ENCODE assay signal across 30 cellular contexts in the genomic region with DNA sequence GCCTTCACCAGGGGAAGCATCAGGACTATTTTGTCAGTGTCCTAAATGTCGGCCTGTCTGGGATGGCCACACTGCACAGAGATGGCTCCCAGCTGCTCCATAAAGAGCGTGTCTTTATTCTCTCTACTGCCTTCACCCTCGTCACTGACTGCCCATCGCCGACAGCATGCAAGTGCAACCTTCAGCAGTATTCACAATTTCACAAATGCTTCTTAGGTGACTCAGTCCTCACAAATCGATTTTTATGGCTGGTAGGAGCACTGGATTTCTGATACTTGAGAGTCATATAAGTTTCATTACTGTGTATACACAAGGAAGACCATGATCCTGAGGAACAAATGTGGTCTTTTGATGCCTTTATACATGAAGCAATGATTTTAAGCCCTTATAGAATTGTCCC. TPM values are rescaled to one million over a fixed set of nuclear protein-coding genes. Genes with fewer than 3 reads are reported as not detected.
"Had no signal": no experiment of that assay in that cellular context is flagged by ENCODE, and none has a peak within 500 bp of the region (broad histone marks: within the 10 kb centered on the region; RNA-seq: fewer than 3 reads in every experiment).

No MANE protein-coding gene starts in this region.

- DNase-seq: dermis blood vessel endothelial cell; effector memory CD4-positive, alpha-beta T cell; foreskin keratinocyte; heart left ventricle; hippocampal formation; left colon; left ventricle myocardium inferior; lower lobe of right lung; naive thymus-derived CD8-positive, alpha-beta T cell; nephron progenitor cell; occipital lobe; ovary; posterior cingulate gyrus; psoas muscle; right cardiac atrium; stimulated activated CD4-positive, alpha-beta T cell treated with anti-CD3 and anti-CD28 coated beads, Interleukin-15, amount 100 ng/mL, for 24 hours; stimulated activated CD4-positive, alpha-beta T cell treated with anti-CD3 and anti-CD28 coated beads, Interleukin-2, amount 100 ng/mL, for 48 hours; stimulated activated naive B cell treated with anti-CD40 and anti-IgM and Interleukin-4, amounts not matched to agents 10 μg/mL and 1 μg/mL and 100 μg/mL, for 72 hours; transverse colon had no signal

- H3K9me3 ChIP-seq: esophagus muscularis mucosa, gastroesophageal sphincter, heart left ventricle, left ventricle myocardium inferior, lower lobe of right lung, ovary, psoas muscle, suprapubic skin, transverse colon had no signal

- H3K36me3 ChIP-seq: esophagus muscularis mucosa, gastroesophageal sphincter, heart left ventricle, left ventricle myocardium inferior, lower lobe of right lung, ovary, suprapubic skin, transverse colon had no signal

- FAIRE-seq: endothelial cell of umbilical vein, islet of Langerhans had no signal

- H3K4me3 ChIP-seq: coronary artery, esophagus muscularis mucosa, gastroesophageal sphincter, heart left ventricle, left ventricle myocardium inferior, lower lobe of right lung, ovary, psoas muscle, skin epidermis, suprapubic skin, transverse colon had no signal

- H3K27ac ChIP-seq: coronary artery, esophagus muscularis mucosa, foreskin keratinocyte, gastroesophageal sphincter, left ventricle myocardium inferior, lower lobe of right lung, ovary, psoas muscle, skin epidermis, suprapubic skin, transverse colon had no signal

- H3K27me3 ChIP-seq: esophagus muscularis mucosa, gastroesophageal sphincter, heart left ventricle, ovary, transverse colon had no signal

- H3K4me1 ChIP-seq: foreskin keratinocyte, gastroesophageal sphincter, heart left ventricle, left ventricle myocardium inferior, lower lobe of right lung, psoas muscle, suprapubic skin, transverse colon had no signal

- ATAC-seq: foreskin keratinocyte; gastroesophageal sphincter; heart left ventricle; left colon; lower lobe of right lung; naive thymus-derived CD8-positive, alpha-beta T cell; psoas muscle; right cardiac atrium had no signal

RNA-seq across cellular contexts. Expression of a gene that starts 1.1 kb away (rescaled TPM):
- total RNA-seq: dermis blood vessel endothelial cell; epithelial cell of proximal tubule; fibroblast of lung; kidney epithelial cell; lower lobe of right lung; naive thymus-derived CD8-positive, alpha-beta T cell; renal cortical epithelial cell had no signal
- polyA plus RNA-seq: endothelial cell of umbilical vein; naive thymus-derived CD8-positive, alpha-beta T cell had no signal
